In the genomic region with DNA sequence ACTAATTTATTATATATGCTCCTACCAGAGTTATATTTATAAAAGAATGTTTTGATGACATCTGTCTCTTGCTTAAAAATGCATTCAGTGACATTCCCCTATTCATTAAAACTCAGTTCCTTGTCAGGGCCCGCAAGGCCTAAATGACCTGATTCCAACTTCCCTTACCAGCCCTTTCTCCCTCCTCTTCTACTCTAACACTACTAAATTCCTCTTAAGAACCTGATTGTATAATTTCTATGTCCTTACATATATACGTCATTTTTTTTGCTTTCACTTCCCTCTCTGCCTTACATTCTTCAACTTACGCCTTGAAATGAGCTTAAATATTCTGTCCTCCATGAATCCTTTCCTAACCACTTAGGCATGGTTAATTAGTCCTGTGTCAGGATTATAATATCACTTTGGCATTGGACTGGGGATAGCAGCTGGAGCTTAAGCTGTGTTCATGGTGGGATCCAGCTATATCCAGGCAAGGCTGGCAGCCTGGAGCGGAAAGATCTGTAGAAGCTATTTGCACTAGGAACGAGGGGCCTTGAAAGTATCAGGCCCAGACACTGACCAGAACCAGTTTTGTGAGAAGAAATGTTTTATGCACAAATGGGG, we compare ENCODE assay signal across 31 cellular contexts.
DNase-seq lines count a peak whose midpoint lies in the region; ATAC-seq and TF ChIP-seq lines count a peak whose summit lies in the region.
"Had no signal": no experiment of that assay in that cellular context is flagged by ENCODE, and none has a peak within 500 bp of the region (broad histone marks: within the 10 kb centered on the region; RNA-seq: fewer than 3 reads in every experiment).

No MANE protein-coding gene starts in this region.

- H3K4me3 Mint-ChIP-seq in nephron: no peak overlapping the region
- H3K4me3 Mint-ChIP-seq: activated CD4-positive, alpha-beta memory T cell treated with anti-CD3 and anti-CD28 coated beads for 36 hours; brain; T-helper 17 cell had no signal

- no peaks in the 10 kb centered on the region for H3K9me1 ChIP-seq in IMR-90 (ENCODE audit: insufficient read depth, low read length)

- in situ Hi-C loops in IMR-90 (cut with MboI; ENCODE audit: low sequenced_read_pairs): no loop called here

- WGBS in IMR-90 (ENCODE audit: extremely low coverage in 2 of 2, insufficient read length in 1 of 2), 2 experiments: 93 to 100% methylated on average over 1 to 2 of the region's 5 CpGs

- H4K91ac ChIP-seq in IMR-90 (ENCODE audit: insufficient read depth, low read depth, low read length): no peak overlapping the region

- H3K36me3 Mint-ChIP-seq in nephron (ENCODE audit: low read depth): no peaks in the 10 kb centered on the region
- H3K36me3 Mint-ChIP-seq: activated CD4-positive, alpha-beta memory T cell treated with anti-CD3 and anti-CD28 coated beads for 36 hours; brain had no signal

- peak overlapping the region in 1 of 2 experiments; percentile 16; a peak in 1 of 4 replicates for H4K8ac ChIP-seq in IMR-90 (ENCODE audit: low read depth in 2 of 2, low read length in 2 of 2)

- peaks cover 31% of the 10 kb centered on the region for H3K4me1 Mint-ChIP-seq in nephron
- H3K4me1 Mint-ChIP-seq: T-helper 17 cell had no signal

- H3K27me3 Mint-ChIP-seq in nephron (ENCODE audit: low read depth): no peaks in the 10 kb centered on the region
- H3K27me3 Mint-ChIP-seq: brain, progenitor cell of endocrine pancreas, T-helper 17 cell had no signal

- no peak overlapping the region for H3K23ac ChIP-seq in IMR-90 (ENCODE audit: low read depth, low read length)

- no peak overlapping the region for H2AK9ac ChIP-seq in IMR-90 (replicated peaks; ENCODE audit: low read depth, low read length, poor library complexity)

- peak overlapping the region; percentile 71 for H3K18ac ChIP-seq in IMR-90 (ENCODE audit: low read depth, low read length)

- TF ChIP-seq CTCF in IMR-90 (conservative IDR thresholded peaks at IDR 0.05; ENCODE audit: low read depth, low read length) (no peak), nephron (IDR thresholded peaks at IDR 0.05; ENCODE audit: unreplicated experiment in 3 of 3) (no peak)

- H3K27ac ChIP-seq in IMR-90 (ENCODE audit: insufficient read depth, low read length): no peak overlapping the region
- H3K27ac ChIP-seq in effector memory CD4-positive, alpha-beta T cell (ENCODE audit: insufficient read depth, low read length, poor library complexity, severe bottlenecking): no peak overlapping the region
- H3K27ac ChIP-seq: esophagus muscularis mucosa, heart right ventricle, left ventricle myocardium inferior, neutrophil, RWPE1, thyroid gland had no signal

- H2BK120ac ChIP-seq in IMR-90 (ENCODE audit: low read depth, low read length): peak overlapping the region; percentile 47; the same call in 1 of the 2 replicates

- no peaks in the 10 kb centered on the region for H3K79me1 ChIP-seq in IMR-90 (ENCODE audit: low read depth in 1 of 2, low read length in 2 of 2)

- no peak overlapping the region for H3K4me2 ChIP-seq in IMR-90 (ENCODE audit: low read depth, low read length)

- no peaks in the 10 kb centered on the region for H3K27me3 ChIP-seq in IMR-90 (ENCODE audit: control insufficient read depth, insufficient read depth, low read length)
- H3K27me3 ChIP-seq in effector memory CD4-positive, alpha-beta T cell (replicated peaks; ENCODE audit: control insufficient read depth, insufficient read depth, low read length, poor library complexity, severe bottlenecking): no peaks in the 10 kb centered on the region
- H3K27me3 ChIP-seq: adrenal gland, esophagus muscularis mucosa, heart right ventricle, MG63, neutrophil, thyroid gland had no signal

- H3K9ac ChIP-seq in IMR-90 (ENCODE audit: low read depth, low read length): no peak overlapping the region

- TF ChIP-seq RAD21 in IMR-90 (IDR thresholded peaks at IDR 0.05; ENCODE audit: low read length): no peak

- H3K4me1 ChIP-seq in IMR-90 (ENCODE audit: control insufficient read depth, insufficient read depth, low read length): peaks cover 24% of the 10 kb centered on the region
- H3K4me1 ChIP-seq in effector memory CD4-positive, alpha-beta T cell (ENCODE audit: control insufficient read depth, insufficient read depth, low read length, poor library complexity, severe bottlenecking): no peaks in the 10 kb centered on the region
- H3K4me1 ChIP-seq: left ventricle myocardium inferior, thyroid gland had no signal

- H3K9me3 ChIP-seq in IMR-90 (ENCODE audit: control insufficient read depth, insufficient read depth, low read length): no peaks in the 10 kb centered on the region
- H3K9me3 ChIP-seq in effector memory CD4-positive, alpha-beta T cell (ENCODE audit: control insufficient read depth, low read length): no peaks in the 10 kb centered on the region
- H3K9me3 ChIP-seq: adrenal gland, esophagus muscularis mucosa, heart right ventricle, left ventricle myocardium inferior, MG63, neutrophil, thyroid gland had no signal

- H2AFZ ChIP-seq in IMR-90 (replicated peaks; ENCODE audit: low read length, poor library complexity): no peak overlapping the region

- no peaks in the 10 kb centered on the region for H3K9me3 Mint-ChIP-seq in nephron

- POLR2A ChIA-PET in IMR-90 (lab: Charles Lee; ENCODE audit: unreplicated experiment): no interaction called here

- H3K4ac ChIP-seq in IMR-90 (ENCODE audit: low read depth, low read length): peak overlapping the region; percentile 58; the same call in 1 of the 2 replicates

- H2AK5ac ChIP-seq in IMR-90 (ENCODE audit: low read depth, low read length): peak overlapping the region; percentile 12; the same call in 1 of the 2 replicates

- no TSS peak for BruUV-seq in IMR-90 (replicated peaks; lab: Mats Ljungman, UMichigan)

- H3K4me3 ChIP-seq in IMR-90 (ENCODE audit: insufficient read depth, low read depth, low read length): no peak overlapping the region
- no peak overlapping the region for H3K4me3 ChIP-seq in effector memory CD4-positive, alpha-beta T cell (ENCODE audit: insufficient read depth, low read depth, low read length, poor library complexity, severe bottlenecking)
- H3K4me3 ChIP-seq: adrenal gland, esophagus muscularis mucosa, heart right ventricle, left ventricle myocardium inferior, MG63, thyroid gland had no signal

- TF ChIP-seq POLR2A in IMR-90 (IDR thresholded peaks at IDR 0.05; ENCODE audit: low read depth, low read length): no peak

- 0 out of 2 replicates have a peak overlapping the region, but pooled peaks have one; percentile 2 for H3K14ac ChIP-seq in IMR-90 (replicated peaks; ENCODE audit: low read depth, low read length)

- H2BK5ac ChIP-seq in IMR-90 (ENCODE audit: low read depth, low read length, poor library complexity, severe bottlenecking): no peak overlapping the region

- ATAC-seq in IMR-90 (ENCODE audit: low read depth) (no peak), HG03196 (IDR thresholded peaks at IDR 0.05; ENCODE audit: unreplicated experiment) (no peak), HG03521 (IDR thresholded peaks at IDR 0.05; ENCODE audit: unreplicated experiment) (no peak)
- ATAC-seq: heart right ventricle, T-helper 17 cell had no signal

- H2BK15ac ChIP-seq in IMR-90 (ENCODE audit: low read depth, low read length): peak overlapping the region; percentile 48; the same call in 2 of the 3 replicates

- H3K36me3 ChIP-seq in IMR-90 (ENCODE audit: control insufficient read depth, insufficient read depth, low read length): no peaks in the 10 kb centered on the region
- no peaks in the 10 kb centered on the region for H3K36me3 ChIP-seq in effector memory CD4-positive, alpha-beta T cell (ENCODE audit: control insufficient read depth, insufficient read depth, low read length)
- H3K36me3 ChIP-seq: adrenal gland, esophagus muscularis mucosa, heart right ventricle, left ventricle myocardium inferior, MG63, neutrophil, thyroid gland had no signal

- peak overlapping the region; percentile 83; the same call in 1 of the 2 replicates for H2BK20ac ChIP-seq in IMR-90 (ENCODE audit: low read depth, low read length)

- dilution Hi-C loops in IMR-90 (cut with HindIII; ENCODE audit: low sequenced_read_pairs, unreplicated experiment): no loop called here

- H4K20me1 ChIP-seq in IMR-90 (ENCODE audit: insufficient read depth, low read length): no peaks in the 10 kb centered on the region

- intact Hi-C loops in IMR-90 (cut with micrococcal nuclease): loop anchor here (5.0 kb wide), 2 partner anchors 124 to 176 kb away; no protein-coding TSS in a partner anchor

- H3K27ac Mint-ChIP-seq in nephron: peak overlapping the region in 2 of 3 experiments; percentile 1 to 17
- H3K27ac Mint-ChIP-seq: activated CD4-positive, alpha-beta memory T cell treated with anti-CD3 and anti-CD28 coated beads for 36 hours; brain; progenitor cell of endocrine pancreas; T-helper 17 cell had no signal

- CTCF ChIA-PET in IMR-90 (lab: Yijun Ruan, JAX): no interaction called here

- H4K5ac ChIP-seq in IMR-90 (ENCODE audit: low read depth, low read length): no peak overlapping the region

- no peak for DNase-seq in IMR-90
- peak; percentile 88 for DNase-seq in NCI-H524 treated with DMSO at 0.1 percent for 48 hours (lab: John Stamatoyannopoulos, UW)
- peak; percentile 64 for DNase-seq in SIG-M5 treated with dmso at 0.1 percent for 504 hours (lab: John Stamatoyannopoulos, UW; ENCODE audit: unreplicated experiment)
- no peak for DNase-seq in effector memory CD4-positive, alpha-beta T cell
- DNase-seq: activated CD4-positive, alpha-beta memory T cell treated with anti-CD3 and anti-CD28 coated beads for 36 hours; activated CD4-positive, alpha-beta T cell treated with anti-CD3 and anti-CD28 coated beads for 1 hour; activated CD8-positive, alpha-beta memory T cell treated with anti-CD3 and anti-CD28 coated beads, Interleukin-2, amount 50 U/mL, for 4 hours; activated naive CD4-positive, alpha-beta T cell treated with Interleukin-2 at 50 U/mL for 16 hours; adrenal gland; cerebellar nuclear complex; dermis blood vessel endothelial cell; heart right ventricle; KG1; left ventricle myocardium inferior; MG63; NCI-H1436; NCI-H2081; NCI-H226; NK-92 treated with Interleukin-12 subunit alpha and Interleukin-12 subunit beta, amount 100 ng/mL, for 24 hours; stimulated activated CD4-positive, alpha-beta T cell treated with anti-CD3 and anti-CD28 coated beads, Interleukin-12 subunit alpha, Interleukin-12 subunit beta, amount 100 ng/mL, for 4 hours; stimulated activated CD4-positive, alpha-beta T cell treated with anti-CD3 and anti-CD28 coated beads, Interleukin-4, amount 100 ng/mL, for 1 hour; T-helper 17 cell; thyroid gland had no signal

- no peak overlapping the region for H3K56ac ChIP-seq in IMR-90 (ENCODE audit: extremely low read depth, insufficient read depth, low read length)

TF ChIP-seq in IMR-90, 13 proteins besides CTCF, POLR2A, EP300 and RAD21:
- TF ChIP-seq RFX5 (IDR thresholded peaks at IDR 0.05; ENCODE audit: low read depth, low read length): no peak
- TF ChIP-seq, protein P1, sequence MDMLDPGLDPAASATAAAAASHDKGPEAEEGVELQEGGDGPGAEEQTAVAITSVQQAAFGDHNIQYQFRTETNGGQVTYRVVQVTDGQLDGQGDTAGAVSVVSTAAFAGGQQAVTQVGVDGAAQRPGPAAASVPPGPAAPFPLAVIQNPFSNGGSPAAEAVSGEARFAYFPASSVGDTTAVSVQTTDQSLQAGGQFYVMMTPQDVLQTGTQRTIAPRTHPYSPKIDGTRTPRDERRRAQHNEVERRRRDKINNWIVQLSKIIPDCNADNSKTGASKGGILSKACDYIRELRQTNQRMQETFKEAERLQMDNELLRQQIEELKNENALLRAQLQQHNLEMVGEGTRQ (IDR thresholded peaks at IDR 0.05; ENCODE audit: low read depth, low read length): no peak
- TF ChIP-seq NFE2L2 (IDR thresholded peaks at IDR 0.05; ENCODE audit: low read depth, low read length): no peak

Comparison
In these comparisons a context has a peak if more than half of its experiments do, and no peak if none do; other contexts are left out.
1. DNase-seq: peak in NCI-H524 treated with DMSO at 0.1 percent for 48 hours (single experiment) and SIG-M5 treated with dmso at 0.1 percent for 504 hours (single experiment); none in IMR-90 (single experiment) and effector memory CD4-positive, alpha-beta T cell (0 of 3).